In the genomic region with DNA sequence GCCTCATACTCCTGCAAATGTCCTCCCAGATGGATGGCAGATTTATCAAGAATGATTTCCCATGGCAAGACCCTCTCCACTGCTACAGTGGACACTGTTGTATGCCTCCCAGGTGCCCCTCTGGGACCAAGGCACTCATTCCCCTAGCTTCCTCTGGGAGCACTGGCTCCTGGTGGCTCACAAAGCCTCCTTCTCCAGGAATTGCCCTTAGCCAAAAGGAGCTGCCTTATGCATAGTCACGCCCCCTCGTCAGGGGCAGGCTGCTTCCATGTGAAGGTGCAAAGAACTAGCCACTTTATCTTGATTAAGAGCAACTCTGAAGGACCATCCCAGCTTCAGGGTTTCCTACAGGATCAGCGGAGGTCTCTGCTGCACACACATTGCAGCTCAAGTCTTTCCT, we compare ENCODE assay signal across 1 cellular context.
TF ChIP-seq lines count a peak whose summit lies in the region.

No MANE protein-coding gene starts in this region.

TF ChIP-seq in HepG2, 621 proteins besides CTCF, POLR2A, EP300 and RAD21:
- TF ChIP-seq ZNF329 (CRISPR knock-in tag; IDR thresholded peaks at IDR 0.05; ENCODE audit: low read depth) (no peak), MTF2 (CRISPR knock-in tag; IDR thresholded peaks at IDR 0.05; ENCODE audit: borderline replicate concordance) (no peak), ZSCAN31 (CRISPR knock-in tag; IDR thresholded peaks at IDR 0.05; ENCODE audit: low read depth) (no peak), ZNF557 (CRISPR knock-in tag; IDR thresholded peaks at IDR 0.05) (no peak), FOXA1 (IDR thresholded peaks at IDR 0.05) (no peak), FOXA1 (CRISPR knock-in tag; IDR thresholded peaks at IDR 0.05) (no peak), GABPA (IDR thresholded peaks at IDR 0.05; ENCODE audit: low read depth, low read length) (no peak), GABPA (CRISPR knock-in tag; IDR thresholded peaks at IDR 0.05; ENCODE audit: low read depth) (no peak), NFYB (CRISPR knock-in tag; IDR thresholded peaks at IDR 0.05) (no peak), MTF1 (CRISPR knock-in tag; IDR thresholded peaks at IDR 0.05) (no peak), U2AF1 (optimal IDR thresholded peaks at IDR 0.05; ENCODE audit: low read depth, low read length) (no peak), MATR3 (CRISPR knock-in tag; IDR thresholded peaks at IDR 0.05) (no peak), ZNF724P (CRISPR knock-in tag; IDR thresholded peaks at IDR 0.05; ENCODE audit: borderline replicate concordance) (no peak), NFE2 (CRISPR knock-in tag; IDR thresholded peaks at IDR 0.05) (no peak), PHF8 (CRISPR knock-in tag; IDR thresholded peaks at IDR 0.05) (no peak), ZNF687 (CRISPR knock-in tag; IDR thresholded peaks at IDR 0.05) (no peak)
- TF ChIP-seq, protein P1, sequence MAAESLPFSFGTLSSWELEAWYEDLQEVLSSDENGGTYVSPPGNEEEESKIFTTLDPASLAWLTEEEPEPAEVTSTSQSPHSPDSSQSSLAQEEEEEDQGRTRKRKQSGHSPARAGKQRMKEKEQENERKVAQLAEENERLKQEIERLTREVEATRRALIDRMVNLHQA (CRISPR knock-in tag; IDR thresholded peaks at IDR 0.05): no peak
- TF ChIP-seq, protein P2, sequence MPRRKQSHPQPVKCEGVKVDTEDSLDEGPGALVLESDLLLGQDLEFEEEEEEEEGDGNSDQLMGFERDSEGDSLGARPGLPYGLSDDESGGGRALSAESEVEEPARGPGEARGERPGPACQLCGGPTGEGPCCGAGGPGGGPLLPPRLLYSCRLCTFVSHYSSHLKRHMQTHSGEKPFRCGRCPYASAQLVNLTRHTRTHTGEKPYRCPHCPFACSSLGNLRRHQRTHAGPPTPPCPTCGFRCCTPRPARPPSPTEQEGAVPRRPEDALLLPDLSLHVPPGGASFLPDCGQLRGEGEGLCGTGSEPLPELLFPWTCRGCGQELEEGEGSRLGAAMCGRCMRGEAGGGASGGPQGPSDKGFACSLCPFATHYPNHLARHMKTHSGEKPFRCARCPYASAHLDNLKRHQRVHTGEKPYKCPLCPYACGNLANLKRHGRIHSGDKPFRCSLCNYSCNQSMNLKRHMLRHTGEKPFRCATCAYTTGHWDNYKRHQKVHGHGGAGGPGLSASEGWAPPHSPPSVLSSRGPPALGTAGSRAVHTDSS (CRISPR knock-in tag; conservative IDR thresholded peaks at IDR 0.05): no peak
